Comparison of ENCODE assay signal across 8 cellular contexts in the genomic region with DNA sequence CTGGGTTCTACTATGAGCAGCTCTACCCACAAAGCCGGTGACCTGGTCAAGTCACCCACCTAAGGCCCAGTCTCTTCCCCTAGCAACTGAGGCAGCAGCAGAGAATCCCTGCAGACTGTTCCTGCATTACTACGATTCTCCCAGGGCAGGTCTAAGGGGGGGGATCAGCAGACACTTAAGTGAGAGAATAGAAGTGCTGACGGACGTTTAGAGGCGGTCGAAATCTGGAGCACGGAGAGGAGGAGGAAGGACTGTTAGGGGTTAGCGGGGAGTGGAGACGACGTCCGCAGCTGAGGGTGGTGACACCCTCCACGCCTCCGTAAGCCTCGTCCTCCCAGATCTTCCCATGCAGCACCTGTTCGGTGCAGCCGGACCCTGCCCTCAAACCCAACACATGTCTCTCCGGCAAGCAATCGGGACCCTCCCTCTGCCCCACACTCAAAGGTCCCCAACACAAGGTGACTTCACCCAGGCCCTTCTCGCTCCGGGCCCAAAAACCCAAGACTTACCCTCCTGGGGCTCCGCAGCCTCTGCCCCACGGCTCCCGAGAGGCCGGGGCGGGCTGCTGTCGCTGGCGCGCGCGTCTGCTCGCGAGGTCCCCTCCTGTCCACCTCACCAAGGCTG. TPM values are rescaled to one million over a fixed set of nuclear protein-coding genes. Genes with fewer than 3 reads are reported as not detected.
DNase-seq lines count a peak whose midpoint lies in the region; ATAC-seq and TF ChIP-seq lines count a peak whose summit lies in the region.
"Not testable (repeated sequence)": the region's sequence is repeated elsewhere in the genome, so short reads cannot be mapped to it uniquely, and the experiment has no call there.

No MANE protein-coding gene starts in this region.

- intact Hi-C loops in colonic mucosa (cut with DNase I); left ventricle myocardium inferior (cut with micrococcal nuclease): not testable (repeated sequence)
- intact Hi-C loops in naive thymus-derived CD4-positive, alpha-beta T cell (cut with micrococcal nuclease), result loop anchor here in 1 of 2 donors (5.0 kb wide), 1 partner anchor 42 kb away; no protein-coding TSS in a partner anchor

- H3F3A ChIP-seq in OCI-LY1 (ENCODE audit: insufficient read depth, low read length), result not testable (repeated sequence)

- not testable (repeated sequence) for H3K36me3 Mint-ChIP-seq in naive thymus-derived CD4-positive, alpha-beta T cell; stimulated activated naive B cell treated with anti-CD40 and anti-IgM and Interleukin-4, amounts not matched to agents 10 μg/mL and 1 μg/mL and 100 μg/mL, for 72 hours

- CTCF ChIA-PET in naive thymus-derived CD4-positive, alpha-beta T cell (lab: Charles Lee), result not testable (repeated sequence)

- peak overlapping the region; percentile 77 to 90 (median 86) for H3K9ac ChIP-seq in BLaER1 treated with 17β-estradiol and CSF1 and Interleukin-3, amounts not matched to agents 10 nM and 100 nM
- H3K9ac ChIP-seq in OCI-LY1 (ENCODE audit: low read length) (peak overlapping the region; percentile 73), colonic mucosa (ENCODE audit: low read depth in 2 of 2, low read length in 2 of 2) (peak overlapping the region; percentile 26 to 72)

- H3K9me3 ChIP-seq in BLaER1 treated with 17β-estradiol and CSF1 and Interleukin-3, amounts not matched to agents 10 nM and 100 nM (replicated peaks in 1 of 11); OCI-LY1 (ENCODE audit: low read length); colonic mucosa; left ventricle myocardium inferior (replicated peaks); naive thymus-derived CD4-positive, alpha-beta T cell (ENCODE audit: control insufficient read depth in 2 of 3, low read length in 3 of 3): not testable (repeated sequence)

- H3K4me1 ChIP-seq in BLaER1 treated with 17β-estradiol and CSF1 and Interleukin-3, amounts not matched to agents 10 nM and 100 nM; OCI-LY1 (ENCODE audit: insufficient read depth, low read length, severe bottlenecking); colonic mucosa; left ventricle myocardium inferior; naive thymus-derived CD4-positive, alpha-beta T cell (ENCODE audit: control insufficient read depth in 2 of 2, insufficient read depth in 2 of 2, low read length in 2 of 2): not testable (repeated sequence)

- H3K36me3 ChIP-seq in BLaER1 treated with 17β-estradiol and CSF1 and Interleukin-3, amounts not matched to agents 10 nM and 100 nM, result peaks cover 5 to 17% (median 9%) of the 10 kb centered on the region in 11 experiments; a peak in 19 of 22 replicates
- peaks cover 22% of the 10 kb centered on the region for H3K36me3 ChIP-seq in OCI-LY1 (ENCODE audit: insufficient read depth, low read length)
- not testable (repeated sequence) for H3K36me3 ChIP-seq in colonic mucosa; left ventricle myocardium inferior; naive thymus-derived CD4-positive, alpha-beta T cell (ENCODE audit: control insufficient read depth in 2 of 3, insufficient read depth in 3 of 3, low read length in 3 of 3)

- H2AFZ ChIP-seq in OCI-LY1 (ENCODE audit: low read length), result not testable (repeated sequence)

- H3K79me2 ChIP-seq in OCI-LY1 (ENCODE audit: insufficient read depth, low read length), result not testable (repeated sequence)

- H3K27me3 Mint-ChIP-seq in naive thymus-derived CD4-positive, alpha-beta T cell; stimulated activated naive B cell treated with anti-CD40 and anti-IgM and Interleukin-4, amounts not matched to agents 10 μg/mL and 1 μg/mL and 100 μg/mL, for 72 hours: not testable (repeated sequence)

- H3K9me2 ChIP-seq in OCI-LY1 (ENCODE audit: low read depth, low read length), result not testable (repeated sequence)

- peak; percentile 60 for DNase-seq in activated CD8-positive, alpha-beta memory T cell treated with anti-CD3 and anti-CD28 coated beads, Interleukin-2, amount 50 U/mL, for 48 hours
- DNase-seq in colonic mucosa (peak; percentile 29), left ventricle myocardium inferior (peak; percentile 17)
- peak in 3 of 9 donors; percentile 2 to 35 (median 4) for DNase-seq in naive thymus-derived CD4-positive, alpha-beta T cell
- DNase-seq in stimulated activated naive B cell treated with anti-CD40 and anti-IgM and Interleukin-4, amounts not matched to agents 10 μg/mL and 1 μg/mL and 100 μg/mL, for 72 hours, result peak; percentile 3

- H3K4me3 Mint-ChIP-seq in naive thymus-derived CD4-positive, alpha-beta T cell, result peak overlapping the region; percentile 88 to 97 (median 90)
- peak overlapping the region; percentile 94 to 95 for H3K4me3 Mint-ChIP-seq in stimulated activated naive B cell treated with anti-CD40 and anti-IgM and Interleukin-4, amounts not matched to agents 10 μg/mL and 1 μg/mL and 100 μg/mL, for 72 hours

- peaks cover 4 to 21% (median 10%) of the 10 kb centered on the region in 7 donors for H3K4me1 Mint-ChIP-seq in naive thymus-derived CD4-positive, alpha-beta T cell
- not testable (repeated sequence) for H3K4me1 Mint-ChIP-seq in stimulated activated naive B cell treated with anti-CD40 and anti-IgM and Interleukin-4, amounts not matched to agents 10 μg/mL and 1 μg/mL and 100 μg/mL, for 72 hours

- H3K27ac Mint-ChIP-seq in naive thymus-derived CD4-positive, alpha-beta T cell, result peak overlapping the region; percentile 73 to 89 (median 81)
- H3K27ac Mint-ChIP-seq in stimulated activated naive B cell treated with anti-CD40 and anti-IgM and Interleukin-4, amounts not matched to agents 10 μg/mL and 1 μg/mL and 100 μg/mL, for 72 hours, result peak overlapping the region; percentile 91

- POLR2A ChIA-PET in naive thymus-derived CD4-positive, alpha-beta T cell (lab: Charles Lee), result not testable (repeated sequence)

- H3K4me2 ChIP-seq in BLaER1 treated with 17β-estradiol and CSF1 and Interleukin-3, amounts not matched to agents 10 nM and 100 nM, result peak overlapping the region; percentile 64 to 84 (median 72)
- H3K4me2 ChIP-seq in OCI-LY1 (ENCODE audit: low read length), result peak overlapping the region; percentile 54

- not testable (repeated sequence) for TF ChIP-seq CTCF in OCI-LY1 (IDR thresholded peaks at IDR 0.05; ENCODE audit: low read length); colonic mucosa (IDR thresholded peaks at IDR 0.05); left ventricle myocardium inferior (IDR thresholded peaks at IDR 0.05; ENCODE audit: borderline replicate concordance)

- not testable (repeated sequence) for H4K20me1 ChIP-seq in BLaER1 treated with 17β-estradiol and CSF1 and Interleukin-3, amounts not matched to agents 10 nM and 100 nM; OCI-LY1 (ENCODE audit: insufficient read depth, low read length)

- H3K27me3 ChIP-seq in BLaER1 treated with 17β-estradiol and CSF1 and Interleukin-3, amounts not matched to agents 10 nM and 100 nM; OCI-LY1 (ENCODE audit: insufficient read depth, low read length); colonic mucosa; left ventricle myocardium inferior (ENCODE audit: low read depth); naive thymus-derived CD4-positive, alpha-beta T cell (ENCODE audit: control insufficient read depth in 2 of 2, insufficient read depth in 2 of 2, low read length in 2 of 2): not testable (repeated sequence)

- H3K9me3 Mint-ChIP-seq in naive thymus-derived CD4-positive, alpha-beta T cell; stimulated activated naive B cell treated with anti-CD40 and anti-IgM and Interleukin-4, amounts not matched to agents 10 μg/mL and 1 μg/mL and 100 μg/mL, for 72 hours: not testable (repeated sequence)

- peak overlapping the region; percentile 67 to 92 (median 82) for H3K4me3 ChIP-seq in BLaER1 treated with 17β-estradiol and CSF1 and Interleukin-3, amounts not matched to agents 10 nM and 100 nM
- H3K4me3 ChIP-seq in OCI-LY1 (ENCODE audit: low read depth, low read length, poor library complexity, severe bottlenecking), result peak overlapping the region; percentile 72
- peak overlapping the region; percentile 59 for H3K4me3 ChIP-seq in colonic mucosa
- H3K4me3 ChIP-seq in left ventricle myocardium inferior, result peak overlapping the region; percentile 84
- peak overlapping the region; percentile 43 for H3K4me3 ChIP-seq in naive thymus-derived CD4-positive, alpha-beta T cell (ENCODE audit: low read length)

- peak; percentile 6 for ATAC-seq in HG02610 (IDR thresholded peaks at IDR 0.05; ENCODE audit: unreplicated experiment)
- not testable (repeated sequence) for ATAC-seq in naive thymus-derived CD4-positive, alpha-beta T cell
- peak in 1 of 2 donors; percentile 1 for ATAC-seq in stimulated activated naive B cell treated with anti-CD40 and anti-IgM and Interleukin-4, amounts not matched to agents 10 μg/mL and 1 μg/mL and 100 μg/mL, for 72 hours (replicated peaks)

- peak overlapping the region; percentile 74 to 86 (median 83) for H3K27ac ChIP-seq in BLaER1 treated with 17β-estradiol and CSF1 and Interleukin-3, amounts not matched to agents 10 nM and 100 nM
- H3K27ac ChIP-seq in OCI-LY1 (ENCODE audit: low read depth, low read length, poor library complexity, severe bottlenecking), result not testable (repeated sequence)
- H3K27ac ChIP-seq in colonic mucosa (peak overlapping the region; percentile 68), left ventricle myocardium inferior (replicated peaks) (peak overlapping the region; percentile 95)
- peak overlapping the region; percentile 89 for H3K27ac ChIP-seq in naive thymus-derived CD4-positive, alpha-beta T cell (ENCODE audit: low read depth, low read length)

RNA-seq across cellular contexts. Expression of a gene that starts 0.6 kb away (rescaled TPM):
- total RNA-seq in colonic mucosa (10 to 100 TPM; 28.4 to 39.2 TPM), left ventricle myocardium inferior (20.9 TPM)
- 100 to 1,000 TPM in 2 of 5 experiments, 10 to 100 TPM in 3; 92.1 to 106 (median 97.8) TPM for total RNA-seq in naive thymus-derived CD4-positive, alpha-beta T cell
- 10 to 100 TPM; 15.6 to 31.6 TPM for polyA plus RNA-seq in naive thymus-derived CD4-positive, alpha-beta T cell

RNA-seq across cellular contexts. Expression of a gene that starts 6.7 kb away (rescaled TPM):
- total RNA-seq in colonic mucosa, result under 1 TPM in 1 of 2 donors, not detected in 1; 0.15 TPM
- not detected for total RNA-seq in left ventricle myocardium inferior
- total RNA-seq in naive thymus-derived CD4-positive, alpha-beta T cell, result under 1 TPM in 4 of 5 experiments, not detected in 1; 0.24 to 0.57 (median 0.38) TPM
- polyA plus RNA-seq in naive thymus-derived CD4-positive, alpha-beta T cell, result under 1 TPM; 0.14 to 0.37 TPM
